ENCODE assay signal across 32 cellular contexts in genomic region chr2:2640818-2641217, GRCh38.
"Had no signal": no experiment of that assay in that cellular context is flagged by ENCODE, and none has a peak within 500 bp of the region (broad histone marks: within the 10 kb centered on the region; RNA-seq: fewer than 3 reads in every experiment).

No MANE protein-coding gene starts in this region.

- H3K4me1 Mint-ChIP-seq: stimulated activated memory B cell treated with anti-CD40 and anti-IgM and Interleukin-4, amounts not matched to agents 10 μg/mL and 1 μg/mL and 100 μg/mL, for 72 hours had no signal

- FAIRE-seq: astrocyte, keratinocyte, TTC549 had no signal

- H3K27ac Mint-ChIP-seq: activated naive CD4-positive, alpha-beta T cell treated with anti-CD3 and anti-CD28 coated beads, Interleukin-2, amount 10 ng/mL, durations not matched to agents 7 days and 5 days; activated naive CD8-positive, alpha-beta T cell treated with anti-CD3 and anti-CD28 coated beads, Interleukin-2, amount 10 ng/mL, durations not matched to agents 7 days and 5 days; activated T-cell treated with anti-CD3 and anti-CD28 coated beads, Interleukin-2, amount 50 U/mL, for 24 hours; natural killer cell treated with Interleukin-12 subunit alpha and Interleukin-12 subunit beta and Interleukin-15 and Interleukin-18, amount 100 ng/mL, for 72 hours; stimulated activated memory B cell treated with anti-CD40 and anti-IgM and Interleukin-4, amounts not matched to agents 10 μg/mL and 1 μg/mL and 100 μg/mL, for 72 hours; T-helper 1 cell treated with Interleukin-12 subunit alpha and Interleukin-12 subunit beta and Interleukin-4 antibody, amounts not matched to agents 30 μg/mL and 1 μg/mL, for 36 hours had no signal

- H3K27me3 Mint-ChIP-seq: activated naive CD8-positive, alpha-beta T cell treated with anti-CD3 and anti-CD28 coated beads, Interleukin-2, amount 10 ng/mL, durations not matched to agents 7 days and 5 days had no signal

- DNase-seq: activated CD4-positive, alpha-beta T cell treated with anti-CD3 and anti-CD28 coated beads for 48 hours; activated CD4-positive, alpha-beta T cell treated with anti-CD3 and anti-CD28 coated beads, Interleukin-2, amount 50 U/mL, for 48 hours; activated CD8-positive, alpha-beta memory T cell treated with anti-CD3 and anti-CD28 coated beads, Interleukin-2, amount 50 U/mL, for 48 hours; activated gamma-delta T cell; activated naive CD4-positive, alpha-beta T cell treated with anti-CD3 and anti-CD28 coated beads, Interleukin-2, amount 10 ng/mL, durations not matched to agents 7 days and 5 days; activated naive CD8-positive, alpha-beta T cell treated with anti-CD3 and anti-CD28 coated beads, Interleukin-2, amount 10 ng/mL, durations not matched to agents 7 days and 5 days; activated T-cell treated with anti-CD3 and anti-CD28 coated beads, Interleukin-2, amount 50 U/mL, for 24 hours; amniotic stem cell; central memory CD4-positive, alpha-beta T cell; dermis blood vessel endothelial cell; effector CD4-positive, alpha-beta T cell; gastrocnemius medialis; hippocampal formation; left cardiac atrium; left ventricle myocardium superior; mucosa of descending colon; right lobe of liver; stimulated activated CD4-positive, alpha-beta T cell treated with anti-CD3 and anti-CD28 coated beads, Interleukin-4, amount 100 ng/mL, for 24 hours; stimulated activated CD8-positive, alpha-beta memory T cell treated with anti-CD3 and anti-CD28 coated beads, Interleukin-4, amount 100 ng/mL, for 48 hours; SW 1271; T-helper 9 cell; WERI-Rb-1 had no signal

- H3K27me3 ChIP-seq: gastrocnemius medialis, right lobe of liver had no signal

- H3K27ac ChIP-seq: epithelial cell of prostate, gastrocnemius medialis, right lobe of liver, skin epidermis, tibial nerve, WERI-Rb-1 had no signal

- H3K4me1 ChIP-seq: gastrocnemius medialis, right lobe of liver, tibial nerve had no signal

- H3K36me3 Mint-ChIP-seq: activated naive CD4-positive, alpha-beta T cell treated with anti-CD3 and anti-CD28 coated beads, Interleukin-2, amount 10 ng/mL, durations not matched to agents 7 days and 5 days; natural killer cell treated with Interleukin-12 subunit alpha and Interleukin-12 subunit beta and Interleukin-15 and Interleukin-18, amount 100 ng/mL, for 72 hours; stimulated activated memory B cell treated with anti-CD40 and anti-IgM and Interleukin-4, amounts not matched to agents 10 μg/mL and 1 μg/mL and 100 μg/mL, for 72 hours had no signal

- H3K9me3 ChIP-seq: gastrocnemius medialis, right lobe of liver, tibial nerve had no signal

- H3K4me3 ChIP-seq: gastrocnemius medialis, mucosa of descending colon, right lobe of liver, skin epidermis, tibial nerve had no signal

- H3K36me3 ChIP-seq: gastrocnemius medialis, right lobe of liver, tibial nerve, WERI-Rb-1 had no signal

- H3K9me3 Mint-ChIP-seq: activated T-cell treated with anti-CD3 and anti-CD28 coated beads, Interleukin-2, amount 50 U/mL, for 24 hours; T-helper 1 cell treated with Interleukin-12 subunit alpha and Interleukin-12 subunit beta and Interleukin-4 antibody, amounts not matched to agents 30 μg/mL and 1 μg/mL, for 36 hours had no signal

- ATAC-seq: activated CD4-positive, CD25-positive, alpha-beta regulatory T cell treated with anti-CD3 and anti-CD28 coated beads, Interleukin-2, amount 50 U/mL, for 24 hours; gastrocnemius medialis; left cardiac atrium; left ventricle myocardium superior; mucosa of descending colon had no signal

- H3K4me3 Mint-ChIP-seq: activated naive CD4-positive, alpha-beta T cell treated with anti-CD3 and anti-CD28 coated beads, Interleukin-2, amount 10 ng/mL, durations not matched to agents 7 days and 5 days; activated naive CD8-positive, alpha-beta T cell treated with anti-CD3 and anti-CD28 coated beads, Interleukin-2, amount 10 ng/mL, durations not matched to agents 7 days and 5 days; activated T-cell treated with anti-CD3 and anti-CD28 coated beads, Interleukin-2, amount 50 U/mL, for 24 hours; natural killer cell treated with Interleukin-12 subunit alpha and Interleukin-12 subunit beta and Interleukin-15 and Interleukin-18, amount 100 ng/mL, for 72 hours; stimulated activated memory B cell treated with anti-CD40 and anti-IgM and Interleukin-4, amounts not matched to agents 10 μg/mL and 1 μg/mL and 100 μg/mL, for 72 hours; T-helper 1 cell treated with Interleukin-12 subunit alpha and Interleukin-12 subunit beta and Interleukin-4 antibody, amounts not matched to agents 30 μg/mL and 1 μg/mL, for 36 hours had no signal
